ENCODE assay signal across 13 cellular contexts in genomic region chr3:129658156-129658843, GRCh38. TPM values are rescaled to one million over a fixed set of nuclear protein-coding genes. Genes with fewer than 3 reads are reported as not detected.
DNase-seq lines count a peak whose midpoint lies in the region; ATAC-seq, FAIRE-seq and TF ChIP-seq lines count a peak whose summit lies in the region.
"Had no signal": no experiment of that assay in that cellular context is flagged by ENCODE, and none has a peak within 500 bp of the region (broad histone marks: within the 10 kb centered on the region; RNA-seq: fewer than 3 reads in every experiment).

No MANE protein-coding gene starts in this region.

- H3K4me3 Mint-ChIP-seq in Caco-2 (ENCODE audit: unreplicated experiment) (no peak overlapping the region), osteocyte (ENCODE audit: unreplicated experiment) (no peak overlapping the region)
- H3K4me3 Mint-ChIP-seq: IgD-negative memory B cell had no signal

- no peaks in the 10 kb centered on the region for H3K36me3 ChIP-seq in Caco-2 (ENCODE audit: control insufficient read depth, insufficient read depth, low read length)
- no peaks in the 10 kb centered on the region for H3K36me3 ChIP-seq in small intestine (ENCODE audit: control insufficient read depth in 2 of 2, insufficient read depth in 2 of 2, low read length in 2 of 2)
- H3K36me3 ChIP-seq: prostate gland had no signal

- no peak for TF ChIP-seq POLR2A in NB4 (IDR thresholded peaks at IDR 0.05; ENCODE audit: extremely low read depth, insufficient read length)

- no peak overlapping the region for H3K4me3 ChIP-seq in Caco-2 (ENCODE audit: low read depth, low read length)
- H3K4me3 ChIP-seq in NB4 (ENCODE audit: low read depth, low read length), result no peak overlapping the region
- H3K4me3 ChIP-seq in small intestine (ENCODE audit: low read depth in 1 of 2, low read length in 2 of 2), result no peak overlapping the region
- H3K4me3 ChIP-seq: BLaER1 treated with 17β-estradiol and CSF1 and Interleukin-3, amounts not matched to agents 10 nM and 100 nM; prostate gland had no signal

- DNase-seq in Caco-2 (no peak), NB4 (ENCODE audit: low read depth) (peak; percentile 6), dermis blood vessel endothelial cell (peak; percentile 55), osteocyte (ENCODE audit: extremely low spot score, unreplicated experiment) (no peak), ecto neural progenitor cell (ENCODE audit: low spot score) (no peak), small intestine (no peak)
- DNase-seq: NCI-H2081 treated with DMSO at 0.1 percent for 48 hours had no signal

- H3K27me3 ChIP-seq in Caco-2 (replicated peaks; ENCODE audit: control insufficient read depth, insufficient read depth, low read length) (no peaks in the 10 kb centered on the region), small intestine (ENCODE audit: control insufficient read depth in 2 of 2, insufficient read depth in 2 of 2, low read length in 2 of 2) (no peaks in the 10 kb centered on the region)
- H3K27me3 ChIP-seq: BLaER1 treated with 17β-estradiol and CSF1 and Interleukin-3, amounts not matched to agents 10 nM and 100 nM had no signal

- POLR2A ChIA-PET in Caco-2 (lab: Charles Lee), result no interaction called here

- no peak overlapping the region for H3K27ac ChIP-seq in small intestine (ENCODE audit: low read depth in 1 of 2, low read length in 1 of 2)
- H3K27ac ChIP-seq: BLaER1 treated with 17β-estradiol and CSF1 and Interleukin-3, amounts not matched to agents 10 nM and 100 nM; prostate gland had no signal

- 57 to 74% (median 62%) methylated on average over 3 of the region's 3 CpGs for WGBS in small intestine, 3 donors

- H3K36me3 Mint-ChIP-seq in Caco-2 (ENCODE audit: insufficient read depth, unreplicated experiment), result peaks cover 10% of the 10 kb centered on the region
- peaks cover 8% of the 10 kb centered on the region for H3K36me3 Mint-ChIP-seq in osteocyte (ENCODE audit: unreplicated experiment)

- CTCF ChIA-PET in Caco-2 (lab: Charles Lee), result no interaction called here

- no peak for TF ChIP-seq CTCF in Caco-2 (IDR thresholded peaks at IDR 0.05; ENCODE audit: insufficient read depth in 1 of 2, low read depth in 1 of 2, low read length in 1 of 2, severe bottlenecking in 1 of 2, unreplicated experiment in 1 of 2)
- no peak for TF ChIP-seq CTCF in NB4 (IDR thresholded peaks at IDR 0.05; ENCODE audit: low read depth, low read length)
- no peak for TF ChIP-seq CTCF in osteocyte (IDR thresholded peaks at IDR 0.05)

- intact Hi-C loops in Caco-2 (cut with micrococcal nuclease; ENCODE audit: unreplicated experiment), result no loop called here

- H3K9me3 Mint-ChIP-seq in Caco-2 (ENCODE audit: unreplicated experiment), result no peaks in the 10 kb centered on the region
- H3K9me3 Mint-ChIP-seq in osteocyte (ENCODE audit: unreplicated experiment), result no peaks in the 10 kb centered on the region
- H3K9me3 Mint-ChIP-seq: IgD-negative memory B cell had no signal

- peaks cover 71% of the 10 kb centered on the region for H3K4me1 ChIP-seq in Caco-2
- H3K4me1 ChIP-seq in small intestine (ENCODE audit: control insufficient read depth in 2 of 2, insufficient read depth in 1 of 2, low read depth in 1 of 2, low read length in 1 of 2), result peaks cover 0 to 9% of the 10 kb centered on the region in 2 donors

- ATAC-seq in HG02852 (IDR thresholded peaks at IDR 0.05; ENCODE audit: unreplicated experiment) (no peak), GM21390 (IDR thresholded peaks at IDR 0.05; ENCODE audit: unreplicated experiment) (no peak)

- peaks cover 43% of the 10 kb centered on the region for H3K4me1 Mint-ChIP-seq in Caco-2 (ENCODE audit: low read depth, unreplicated experiment)
- H3K4me1 Mint-ChIP-seq in osteocyte (ENCODE audit: unreplicated experiment), result peaks cover 55% of the 10 kb centered on the region

- H3K27ac Mint-ChIP-seq in Caco-2 (ENCODE audit: unreplicated experiment), result peak overlapping the region; percentile 73
- peak overlapping the region; percentile 59 for H3K27ac Mint-ChIP-seq in osteocyte (ENCODE audit: unreplicated experiment)
- H3K27ac Mint-ChIP-seq: IgD-negative memory B cell had no signal

- no peak for FAIRE-seq in small intestine (lab: Jason Lieb, UNC)
- FAIRE-seq: TTC549 had no signal

- no peaks in the 10 kb centered on the region for H3K9me3 ChIP-seq in Caco-2
- H3K9me3 ChIP-seq in small intestine (ENCODE audit: control insufficient read depth, low read depth), result no peaks in the 10 kb centered on the region
- H3K9me3 ChIP-seq: BLaER1 treated with 17β-estradiol and CSF1 and Interleukin-3, amounts not matched to agents 10 nM and 100 nM; prostate gland had no signal

- BruUV-seq in Caco-2 (replicated peaks; lab: Mats Ljungman, UMichigan), result no TSS peak

- H3K27me3 Mint-ChIP-seq in Caco-2 (ENCODE audit: insufficient read depth, unreplicated experiment) (no peaks in the 10 kb centered on the region), osteocyte (ENCODE audit: unreplicated experiment) (no peaks in the 10 kb centered on the region)
- H3K27me3 Mint-ChIP-seq: IgD-negative memory B cell had no signal

RNA-seq across cellular contexts. Expression of gene PLXND1, which starts 51.8 kb away (rescaled TPM):
- total RNA-seq in Caco-2 (2022) (26.3 and 33.0 TPM in 2 replicates), dermis blood vessel endothelial cell (415 and 872 TPM in 2 replicates), osteocyte (316 and 358 TPM in 2 replicates)
- 10 to 100 TPM in 1 of 3 donors, 1 to 10 TPM in 2; 3.4 to 54.7 (median 7.0) TPM for polyA plus RNA-seq in small intestine

Comparison
In these comparisons a context has a peak if more than half of its experiments do, and no peak if none do; other contexts are left out.
1. DNase-seq: peak in NB4 (single experiment) and dermis blood vessel endothelial cell (single experiment); none in Caco-2 (0 of 2), osteocyte (single experiment), ecto neural progenitor cell (single experiment) and small intestine (single experiment).